22 cellular contexts compared by ENCODE assay signal in the genomic region with DNA sequence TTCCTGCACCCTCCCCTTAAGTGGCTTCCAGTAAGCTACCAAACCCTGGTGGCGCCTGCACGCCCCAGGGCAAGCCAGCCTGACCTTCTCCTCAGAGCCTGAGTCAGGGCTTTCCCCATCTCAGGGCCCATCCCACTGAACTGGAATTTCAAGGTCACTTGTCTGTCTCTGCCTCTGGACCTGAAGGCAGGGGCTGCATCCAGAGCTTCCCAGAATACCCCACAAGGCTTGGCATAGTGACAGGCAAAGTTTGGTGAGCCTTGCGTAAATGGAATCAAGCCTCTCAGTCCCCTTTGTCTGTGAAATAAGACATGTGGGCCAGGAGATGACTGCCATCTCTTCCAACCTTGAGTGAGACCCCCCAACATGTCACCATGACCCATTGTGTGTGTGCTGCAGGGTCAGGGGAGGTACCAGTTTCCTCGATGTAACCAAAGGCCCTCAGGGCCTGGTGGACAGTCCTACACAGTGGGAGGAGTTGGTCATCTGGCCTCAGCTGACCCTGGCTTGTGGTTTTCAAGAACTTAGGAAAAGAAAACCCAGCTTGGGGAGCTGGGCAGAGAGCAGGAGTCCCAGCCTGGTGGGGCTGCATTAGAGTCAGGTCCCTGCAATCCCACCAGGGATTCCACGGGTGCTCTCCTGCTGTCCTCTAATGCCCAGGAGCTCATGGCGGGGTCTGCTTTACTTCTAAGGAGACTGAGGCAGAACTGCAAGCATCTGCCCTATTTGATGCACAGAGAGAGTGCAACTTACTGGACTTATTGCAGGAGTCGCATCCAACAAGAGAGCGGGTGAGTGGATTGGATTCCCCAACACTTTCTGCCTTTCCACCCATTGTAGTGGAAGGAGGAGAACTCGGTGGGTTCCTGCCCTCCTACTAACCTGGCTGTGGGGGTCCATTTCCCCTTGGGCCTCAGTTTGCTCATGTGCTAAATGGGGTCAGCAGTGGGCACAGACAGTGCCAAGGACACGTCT. TPM values are rescaled to one million over a fixed set of nuclear protein-coding genes. Genes with fewer than 3 reads are reported as not detected.
DNase-seq lines count a peak whose midpoint lies in the region; ATAC-seq and TF ChIP-seq lines count a peak whose summit lies in the region.
"Had no signal": no experiment of that assay in that cellular context is flagged by ENCODE, and none has a peak within 500 bp of the region (broad histone marks: within the 10 kb centered on the region; RNA-seq: fewer than 3 reads in every experiment).

No MANE protein-coding gene starts in this region.

- intact Hi-C loops in PC-9 (cut with micrococcal nuclease; ENCODE audit: unreplicated experiment): no loop called here

- no peaks in the 10 kb centered on the region for H3K9me3 Mint-ChIP-seq in natural killer cell treated with Interleukin-12 subunit alpha and Interleukin-12 subunit beta and Interleukin-15 and Interleukin-18, amount 100 ng/mL, for 72 hours
- H3K9me3 Mint-ChIP-seq: activated CD4-positive, alpha-beta T cell treated with anti-CD3 and anti-CD28 coated beads, Interleukin-2, amount 10 ng/mL, durations not matched to agents 7 days and 5 days had no signal

- no peaks in the 10 kb centered on the region for H3K9me2 ChIP-seq in PC-9 (ENCODE audit: insufficient read depth)
- H3K9me2 ChIP-seq: SK-N-SH had no signal

- peaks cover 12% of the 10 kb centered on the region; the same call in 1 of the 2 replicates for H3F3A ChIP-seq in PC-9 (ENCODE audit: insufficient read depth, low read depth)

- TSS peak; percentile 99 for BruUV-seq in PC-9 (replicated peaks; lab: Mats Ljungman, UMichigan)

- peaks cover 35 to 46% of the 10 kb centered on the region in 2 donors for H3K27me3 Mint-ChIP-seq in natural killer cell treated with Interleukin-12 subunit alpha and Interleukin-12 subunit beta and Interleukin-15 and Interleukin-18, amount 100 ng/mL, for 72 hours

- H3K4me1 ChIP-seq in PC-9 (replicated peaks; ENCODE audit: insufficient read depth): peaks cover 32% of the 10 kb centered on the region

- no peak overlapping the region; the same call in 1 of the 2 replicates for H3K4me3 ChIP-seq in PC-9
- H3K4me3 ChIP-seq in skeletal muscle cell (ENCODE audit: low read depth, low read length): no peak overlapping the region
- H3K4me3 ChIP-seq: gastrocnemius medialis, pancreas, testis had no signal

- no peak overlapping the region for H3K4me3 Mint-ChIP-seq in natural killer cell treated with Interleukin-12 subunit alpha and Interleukin-12 subunit beta and Interleukin-15 and Interleukin-18, amount 100 ng/mL, for 72 hours
- H3K4me3 Mint-ChIP-seq: activated CD4-positive, alpha-beta T cell treated with anti-CD3 and anti-CD28 coated beads, Interleukin-2, amount 10 ng/mL, durations not matched to agents 7 days and 5 days had no signal

- POLR2A ChIA-PET in PC-9 (lab: Charles Lee; ENCODE audit: unreplicated experiment): interaction anchor here (0.5 to 0.6 kb wide), 2 partner anchors 879 to 990 kb away, joined by 3 to 4 read pairs; no protein-coding TSS in a partner anchor

- H3K27me3 ChIP-seq in PC-9 (ENCODE audit: insufficient read depth, low read depth): 0 out of 2 replicates have a peak, but pooled peaks cover 3% of the 10 kb centered on the region
- H3K27me3 ChIP-seq: testis had no signal

- no peak overlapping the region for H2AFZ ChIP-seq in PC-9

- no peak for TF ChIP-seq CTCF in PC-9 (conservative IDR thresholded peaks at IDR 0.05)

- no peak overlapping the region for H3K27ac Mint-ChIP-seq in natural killer cell treated with Interleukin-12 subunit alpha and Interleukin-12 subunit beta and Interleukin-15 and Interleukin-18, amount 100 ng/mL, for 72 hours
- H3K27ac Mint-ChIP-seq: activated CD4-positive, alpha-beta T cell treated with anti-CD3 and anti-CD28 coated beads, Interleukin-2, amount 10 ng/mL, durations not matched to agents 7 days and 5 days had no signal

- peak overlapping the region; percentile 60 for H3K4me2 ChIP-seq in PC-9
- H3K4me2 ChIP-seq: SK-N-SH had no signal

- H3K79me2 ChIP-seq in PC-9 (ENCODE audit: low read depth): no peaks in the 10 kb centered on the region

- H4K20me1 ChIP-seq in PC-9 (ENCODE audit: insufficient read depth): no peaks in the 10 kb centered on the region

- no peaks in the 10 kb centered on the region for H3K9me3 ChIP-seq in PC-9 (ENCODE audit: insufficient read depth, low read depth)
- H3K9me3 ChIP-seq: gastrocnemius medialis, pancreas, SK-N-SH, testis had no signal

- H3K27ac ChIP-seq in PC-9: peak overlapping the region; percentile 50
- H3K27ac ChIP-seq: gastrocnemius medialis, pancreas, testis had no signal

- no peak for ATAC-seq in natural killer cell treated with Interleukin-12 subunit alpha and Interleukin-12 subunit beta and Interleukin-15 and Interleukin-18, amount 100 ng/mL, for 72 hours
- no peak for ATAC-seq in HG02840 (IDR thresholded peaks at IDR 0.05; ENCODE audit: low FRiP score, unreplicated experiment)
- ATAC-seq in stimulated activated naive CD8-positive, alpha-beta T cell treated with anti-CD3 and anti-CD28 coated beads, Interleukin-15, Interleukin-2, amounts not matched to agents 100 U/mL and 50 U/mL, for 24 hours: no peak
- ATAC-seq: gastrocnemius medialis, left ventricle myocardium superior, pancreas had no signal

- H3K4me1 Mint-ChIP-seq in natural killer cell treated with Interleukin-12 subunit alpha and Interleukin-12 subunit beta and Interleukin-15 and Interleukin-18, amount 100 ng/mL, for 72 hours (ENCODE audit: low read depth in 2 of 2): peaks cover 10 to 14% of the 10 kb centered on the region in 2 donors

- DNase-seq in Daoy (ENCODE audit: low read depth): peak; percentile 50
- peak; percentile 61 for DNase-seq in PC-9
- peak; percentile 78 for DNase-seq in fibroblast of gingiva (ENCODE audit: low read depth)
- peak; percentile 31 for DNase-seq in skeletal muscle cell (ENCODE audit: low read depth)
- no peak for DNase-seq in natural killer cell treated with Interleukin-12 subunit alpha and Interleukin-12 subunit beta and Interleukin-15 and Interleukin-18, amount 100 ng/mL, for 72 hours (ENCODE audit: low spot score)
- no peak for DNase-seq in stimulated activated naive CD8-positive, alpha-beta T cell treated with anti-CD3 and anti-CD28 coated beads, Interleukin-15, Interleukin-2, amounts not matched to agents 100 U/mL and 50 U/mL, for 24 hours
- DNase-seq in NCI-H1092 treated with DMSO at 0.1 percent for 48 hours (lab: John Stamatoyannopoulos, UW): no peak
- DNase-seq: activated CD4-positive, alpha-beta T cell treated with anti-CD3 and anti-CD28 coated beads, Interleukin-2, amount 10 ng/mL, durations not matched to agents 7 days and 5 days; activated CD8-positive, alpha-beta memory T cell treated with anti-CD3 and anti-CD28 coated beads, Interleukin-2, amount 50 U/mL, for 48 hours; activated naive CD4-positive, alpha-beta T cell treated with Interleukin-2 at 50 U/mL for 16 hours; DMS53; gastrocnemius medialis; left ventricle myocardium superior; NCI-H526 treated with DMSO at 0.1 percent for 48 hours; pancreas; SK-N-SH; stimulated activated CD4-positive, alpha-beta T cell treated with anti-CD3 and anti-CD28 coated beads, Interleukin-4, amount 100 ng/mL, for 4 hours; stimulated activated CD8-positive, alpha-beta memory T cell treated with anti-CD3 and anti-CD28 coated beads, Interleukin-4, amount 100 ng/mL, for 48 hours; testis had no signal

- CTCF ChIA-PET in PC-9 (lab: Charles Lee): no interaction called here

- H3K36me3 Mint-ChIP-seq in natural killer cell treated with Interleukin-12 subunit alpha and Interleukin-12 subunit beta and Interleukin-15 and Interleukin-18, amount 100 ng/mL, for 72 hours: no peaks in the 10 kb centered on the region

- no peaks in the 10 kb centered on the region for H3K36me3 ChIP-seq in PC-9 (ENCODE audit: low read depth)
- H3K36me3 ChIP-seq: gastrocnemius medialis, pancreas had no signal

RNA-seq across cellular contexts. Expression of a gene that starts 8.8 kb away (rescaled TPM):
- total RNA-seq in Daoy (2014; rRNA removed; shearing (Covaris generic)): 0.39 and 1.5 TPM in 2 replicates
- not detected in 2 replicates for total RNA-seq in PC-9 (2021)
- total RNA-seq in natural killer cell treated with Interleukin-12 subunit alpha and Interleukin-12 subunit beta and Interleukin-15 and Interleukin-18, amount 100 ng/mL, for 72 hours: not detected
- total RNA-seq: activated CD4-positive, alpha-beta T cell treated with anti-CD3 and anti-CD28 coated beads, Interleukin-2, amount 10 ng/mL, durations not matched to agents 7 days and 5 days; astrocyte; HepG2 had no signal

Comparison
In these comparisons a context has a peak if more than half of its experiments do, and no peak if none do; other contexts are left out.
1. DNase-seq: peak in Daoy (single experiment), PC-9 (2 of 2), fibroblast of gingiva (single experiment) and skeletal muscle cell (single experiment); none in natural killer cell treated with Interleukin-12 subunit alpha and Interleukin-12 subunit beta and Interleukin-15 and Interleukin-18, amount 100 ng/mL, for 72 hours (single experiment), stimulated activated naive CD8-positive, alpha-beta T cell treated with anti-CD3 and anti-CD28 coated beads, Interleukin-15, Interleukin-2, amounts not matched to agents 100 U/mL and 50 U/mL, for 24 hours (single experiment) and NCI-H1092 treated with DMSO at 0.1 percent for 48 hours (single experiment).